Comparison of ENCODE assay signal across 12 cellular contexts in the genomic region with DNA sequence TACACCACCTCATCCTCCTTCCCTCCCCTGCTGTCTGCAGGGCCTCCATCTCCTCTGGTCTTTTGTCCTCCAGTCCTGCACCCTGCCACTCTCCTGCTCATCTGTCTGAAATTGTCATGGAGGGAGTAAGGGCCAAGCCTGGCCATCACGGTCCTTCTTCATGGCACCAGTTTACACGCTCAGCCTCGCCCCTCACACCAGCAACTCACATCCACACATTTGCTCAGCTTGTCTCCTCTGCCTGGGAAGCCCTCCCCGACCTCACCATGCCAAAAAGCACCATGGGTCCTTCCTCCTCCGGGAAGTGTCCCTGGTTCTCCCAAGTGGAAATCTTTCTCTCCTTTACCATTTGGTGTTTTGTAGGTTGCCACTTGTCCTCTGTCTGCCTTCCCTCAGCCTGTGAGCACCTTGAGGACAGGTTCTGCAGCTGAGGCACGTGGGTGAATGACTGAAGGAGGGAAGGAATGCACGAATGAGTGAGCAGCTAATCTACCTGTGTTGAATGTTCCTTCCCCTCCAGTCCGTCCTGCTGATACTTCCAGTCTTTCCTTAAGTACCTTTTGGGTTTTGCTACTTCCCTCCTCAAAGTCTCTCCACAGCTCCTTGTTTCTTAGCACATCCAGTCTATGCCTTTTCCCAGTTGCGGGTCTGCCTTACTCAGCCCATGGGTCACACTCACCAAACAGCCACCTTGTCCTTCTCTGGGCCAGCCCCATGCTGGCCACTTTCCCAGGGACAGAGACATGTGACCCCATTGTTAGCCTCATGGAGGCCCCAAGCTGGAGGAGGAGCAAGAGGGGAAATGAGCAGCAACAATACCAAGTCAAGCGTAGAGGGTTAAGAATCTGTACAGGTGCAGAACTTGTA. TPM values are rescaled to one million over a fixed set of nuclear protein-coding genes. Genes with fewer than 3 reads are reported as not detected.
DNase-seq lines count a peak whose midpoint lies in the region; ATAC-seq, FAIRE-seq and TF ChIP-seq lines count a peak whose summit lies in the region.
"Had no signal": no experiment of that assay in that cellular context is flagged by ENCODE, and none has a peak within 500 bp of the region (broad histone marks: within the 10 kb centered on the region; RNA-seq: fewer than 3 reads in every experiment).

No MANE protein-coding gene starts in this region.

- no TSS peak for BruUV-seq in MCF 10A (replicated peaks; lab: Mats Ljungman, UMichigan)

- H3K36me3 ChIP-seq in breast epithelium, result no peaks in the 10 kb centered on the region
- H3K36me3 ChIP-seq in brain microvascular endothelial cell (replicated peaks), result no peaks in the 10 kb centered on the region
- H3K36me3 ChIP-seq in HAP-1 (replicated peaks), result no peaks in the 10 kb centered on the region; the same call in 1 of the 2 replicates

- H3K27me3 ChIP-seq in breast epithelium (no peaks in the 10 kb centered on the region), brain microvascular endothelial cell (replicated peaks) (no peaks in the 10 kb centered on the region), HAP-1 (ENCODE audit: low read depth) (no peaks in the 10 kb centered on the region)

- CTCF ChIA-PET in MCF 10A (lab: Yijun Ruan, JAX), result interaction anchor here (0.6 to 1.7 kb wide), 3 partner anchors 38 to 48 kb away, joined by 3 to 5 read pairs (median 3); no protein-coding TSS in a partner anchor

- POLR2A ChIA-PET in MCF 10A (lab: Yijun Ruan, JAX), result interaction anchor here (0.7 to 16.8 kb wide), 9 partner anchors 13 to 279 kb away, joined by 3 to 403 read pairs (median 4); a partner anchor contains a TSS

- intact Hi-C loops in MCF 10A (cut with micrococcal nuclease) (no loop called here), breast epithelium (cut with DNase I; ENCODE audit: low total_unique reads) (no loop called here)

- H3K9me3 Mint-ChIP-seq in MCF 10A (ENCODE audit: unreplicated experiment) (no peaks in the 10 kb centered on the region), memory B cell (no peaks in the 10 kb centered on the region)
- H3K9me3 Mint-ChIP-seq: effector memory CD8-positive, alpha-beta T cell had no signal

- DNase-seq in MCF 10A (ENCODE audit: unreplicated experiment) (no peak), breast epithelium (ENCODE audit: low spot score in 2 of 2) (no peak), anterior cingulate cortex (lab: John Stamatoyannopoulos, UW) (peak in 46 of 58 donors; percentile 16 to 87 (median 52)), memory B cell (ENCODE audit: low spot score in 2 of 2) (no peak), urothelium cell line (ENCODE audit: low spot score) (no peak), brain microvascular endothelial cell (no peak), HAP-1 (ENCODE audit: low spot score in 2 of 2) (no peak), mesenteric fat pad (ENCODE audit: low spot score) (no peak)
- DNase-seq: effector memory CD8-positive, alpha-beta T cell; stimulated activated CD4-positive, alpha-beta T cell treated with anti-CD3 and anti-CD28 coated beads, Interleukin-1b, Interleukin-23, amount 100 ng/mL, for 48 hours had no signal

- H3K4me3 ChIP-seq in breast epithelium (no peak overlapping the region), brain microvascular endothelial cell (ENCODE audit: low read depth, low read length) (no peak overlapping the region), HAP-1 (no peak overlapping the region)

- no peak for TF ChIP-seq POLR2A in breast epithelium (IDR thresholded peaks at IDR 0.05)

- H3K4me1 Mint-ChIP-seq in MCF 10A (ENCODE audit: insufficient read depth, unreplicated experiment) (peaks cover 35% of the 10 kb centered on the region), memory B cell (peaks cover 21% of the 10 kb centered on the region)

- in situ Hi-C loops in brain microvascular endothelial cell (cut with HindIII; ENCODE audit: low pct_ligation_motif_present, low sequenced_read_pairs), result no loop called here
- in situ Hi-C loops in HAP-1 (cut with MboI; ENCODE audit: low sequenced_read_pairs), result no loop called here

- no peak for ATAC-seq in memory B cell (ENCODE audit: low read depth)
- ATAC-seq: effector memory CD8-positive, alpha-beta T cell had no signal

- H3K36me3 Mint-ChIP-seq in MCF 10A (ENCODE audit: insufficient read depth, unreplicated experiment), result no peaks in the 10 kb centered on the region
- H3K36me3 Mint-ChIP-seq in memory B cell, result peaks cover 3% of the 10 kb centered on the region

- H3K27ac ChIP-seq in breast epithelium (peak overlapping the region in 1 of 2 donors; percentile 45), brain microvascular endothelial cell (no peak overlapping the region)
- H3K27ac ChIP-seq: C4-2B, KMS-11 had no signal

- peak; percentile 79 for FAIRE-seq in urothelium cell line (lab: Jason Lieb, UNC)

- TF ChIP-seq CTCF in MCF 10A (IDR thresholded peaks at IDR 0.05; ENCODE audit: unreplicated experiment) (no peak), breast epithelium (IDR thresholded peaks at IDR 0.05) (no peak), brain microvascular endothelial cell (IDR thresholded peaks at IDR 0.05; ENCODE audit: low read depth, low read length, missing control alignments) (no peak)

- H3K9me3 ChIP-seq in breast epithelium (no peaks in the 10 kb centered on the region), HAP-1 (no peaks in the 10 kb centered on the region)

- H3K4me3 Mint-ChIP-seq in MCF 10A (ENCODE audit: unreplicated experiment) (peak overlapping the region; percentile 22), memory B cell (peak overlapping the region; percentile 49)

- H3K4me1 ChIP-seq in breast epithelium (peaks cover under 1 to 3% of the 10 kb centered on the region in 2 donors), HAP-1 (peaks cover 13% of the 10 kb centered on the region)

- H3K27ac Mint-ChIP-seq in MCF 10A (ENCODE audit: low read depth, unreplicated experiment), result no peak overlapping the region
- H3K27ac Mint-ChIP-seq in memory B cell, result peak overlapping the region; percentile 3
- H3K27ac Mint-ChIP-seq: effector memory CD8-positive, alpha-beta T cell had no signal

- H3K27me3 Mint-ChIP-seq in MCF 10A (ENCODE audit: insufficient read depth, unreplicated experiment) (no peaks in the 10 kb centered on the region), memory B cell (no peaks in the 10 kb centered on the region)
- H3K27me3 Mint-ChIP-seq: effector memory CD8-positive, alpha-beta T cell had no signal

RNA-seq across cellular contexts. Expression of a gene that starts 2.3 kb away (rescaled TPM):
- total RNA-seq in MCF 10A (2022) (87.5 and 95.0 TPM in 2 replicates), breast epithelium (10 to 100 TPM; 29.5 to 78.9 (median 42.1) TPM), mesenteric fat pad (16.3 TPM)

Comparison
In these comparisons a context has a peak if more than half of its experiments do, and no peak if none do; other contexts are left out.
1. DNase-seq: peak in anterior cingulate cortex (46 of 58); none in MCF 10A (single experiment), breast epithelium (0 of 2), memory B cell (0 of 2), urothelium cell line (single experiment), brain microvascular endothelial cell (single experiment), HAP-1 (0 of 2) and mesenteric fat pad (single experiment).